2 cellular contexts compared by ENCODE assay signal in the genomic region with DNA sequence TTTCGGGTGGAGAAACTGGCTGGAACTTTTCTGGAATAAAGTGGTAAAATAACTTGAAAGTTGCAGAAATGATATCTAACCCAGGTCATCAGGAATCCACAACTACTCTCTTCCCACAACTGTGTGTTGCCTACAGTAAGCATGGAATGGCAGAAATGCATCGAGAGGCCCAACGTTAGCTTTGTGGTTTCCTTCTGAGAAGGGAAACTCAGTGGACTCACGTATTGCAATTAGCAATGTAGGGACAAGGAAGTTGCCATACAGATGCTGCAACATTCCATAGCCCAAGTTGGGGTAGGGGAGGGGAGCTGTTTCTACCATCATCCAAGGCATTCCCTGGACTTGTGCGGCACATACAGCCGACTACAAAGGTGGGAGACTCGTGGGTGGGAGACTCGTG.
TF ChIP-seq lines count a peak whose summit lies in the region.

No MANE protein-coding gene starts in this region.

TF ChIP-seq in liver, 16 proteins besides CTCF, POLR2A, EP300 and RAD21 (continued from another document):
- no peak for TF ChIP-seq MAX (IDR thresholded peaks at IDR 0.05)
- TF ChIP-seq EGR1 (IDR thresholded peaks at IDR 0.05; ENCODE audit: low read depth in 2 of 2), result no peak
- no peak for TF ChIP-seq JUND (IDR thresholded peaks at IDR 0.05)
- no peak for TF ChIP-seq FOXA1 (IDR thresholded peaks at IDR 0.05)
- TF ChIP-seq ZBTB33 (IDR thresholded peaks at IDR 0.05), result no peak
- no peak for TF ChIP-seq RXRA (IDR thresholded peaks at IDR 0.05)
- TF ChIP-seq, protein P1, sequence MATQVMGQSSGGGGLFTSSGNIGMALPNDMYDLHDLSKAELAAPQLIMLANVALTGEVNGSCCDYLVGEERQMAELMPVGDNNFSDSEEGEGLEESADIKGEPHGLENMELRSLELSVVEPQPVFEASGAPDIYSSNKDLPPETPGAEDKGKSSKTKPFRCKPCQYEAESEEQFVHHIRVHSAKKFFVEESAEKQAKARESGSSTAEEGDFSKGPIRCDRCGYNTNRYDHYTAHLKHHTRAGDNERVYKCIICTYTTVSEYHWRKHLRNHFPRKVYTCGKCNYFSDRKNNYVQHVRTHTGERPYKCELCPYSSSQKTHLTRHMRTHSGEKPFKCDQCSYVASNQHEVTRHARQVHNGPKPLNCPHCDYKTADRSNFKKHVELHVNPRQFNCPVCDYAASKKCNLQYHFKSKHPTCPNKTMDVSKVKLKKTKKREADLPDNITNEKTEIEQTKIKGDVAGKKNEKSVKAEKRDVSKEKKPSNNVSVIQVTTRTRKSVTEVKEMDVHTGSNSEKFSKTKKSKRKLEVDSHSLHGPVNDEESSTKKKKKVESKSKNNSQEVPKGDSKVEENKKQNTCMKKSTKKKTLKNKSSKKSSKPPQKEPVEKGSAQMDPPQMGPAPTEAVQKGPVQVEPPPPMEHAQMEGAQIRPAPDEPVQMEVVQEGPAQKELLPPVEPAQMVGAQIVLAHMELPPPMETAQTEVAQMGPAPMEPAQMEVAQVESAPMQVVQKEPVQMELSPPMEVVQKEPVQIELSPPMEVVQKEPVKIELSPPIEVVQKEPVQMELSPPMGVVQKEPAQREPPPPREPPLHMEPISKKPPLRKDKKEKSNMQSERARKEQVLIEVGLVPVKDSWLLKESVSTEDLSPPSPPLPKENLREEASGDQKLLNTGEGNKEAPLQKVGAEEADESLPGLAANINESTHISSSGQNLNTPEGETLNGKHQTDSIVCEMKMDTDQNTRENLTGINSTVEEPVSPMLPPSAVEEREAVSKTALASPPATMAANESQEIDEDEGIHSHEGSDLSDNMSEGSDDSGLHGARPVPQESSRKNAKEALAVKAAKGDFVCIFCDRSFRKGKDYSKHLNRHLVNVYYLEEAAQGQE (IDR thresholded peaks at IDR 0.05), result no peak
- TF ChIP-seq GABPA (IDR thresholded peaks at IDR 0.05 in 1 of 2, conservative IDR thresholded peaks at IDR 0.05 in 1 of 2), result no peak
- no peak for TF ChIP-seq TAF1 (conservative IDR thresholded peaks at IDR 0.05)
- no peak for TF ChIP-seq HNF4A (conservative IDR thresholded peaks at IDR 0.05)

TF ChIP-seq in HepG2, 621 proteins besides CTCF, POLR2A, EP300 and RAD21 (continued from another document):
- TF ChIP-seq TBL1XR1 (IDR thresholded peaks at IDR 0.05; ENCODE audit: borderline replicate concordance, low read length, partially characterized antibody) (no peak), ZNF75D (CRISPR knock-in tag; IDR thresholded peaks at IDR 0.05; ENCODE audit: borderline replicate concordance) (no peak), ZNF746 (CRISPR knock-in tag; IDR thresholded peaks at IDR 0.05) (no peak), JARID2 (CRISPR knock-in tag; IDR thresholded peaks at IDR 0.05; ENCODE audit: insufficient replicate concordance) (no peak), ZNF792 (CRISPR knock-in tag; IDR thresholded peaks at IDR 0.05) (no peak)
- TF ChIP-seq, protein P2, sequence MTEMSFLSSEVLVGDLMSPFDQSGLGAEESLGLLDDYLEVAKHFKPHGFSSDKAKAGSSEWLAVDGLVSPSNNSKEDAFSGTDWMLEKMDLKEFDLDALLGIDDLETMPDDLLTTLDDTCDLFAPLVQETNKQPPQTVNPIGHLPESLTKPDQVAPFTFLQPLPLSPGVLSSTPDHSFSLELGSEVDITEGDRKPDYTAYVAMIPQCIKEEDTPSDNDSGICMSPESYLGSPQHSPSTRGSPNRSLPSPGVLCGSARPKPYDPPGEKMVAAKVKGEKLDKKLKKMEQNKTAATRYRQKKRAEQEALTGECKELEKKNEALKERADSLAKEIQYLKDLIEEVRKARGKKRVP (CRISPR knock-in tag; IDR thresholded peaks at IDR 0.05), result no peak
